Comparison of ENCODE assay signal across 10 cellular contexts in genomic region chr13:40981949-40982348, GRCh38. TPM values are rescaled to one million over a fixed set of nuclear protein-coding genes. Genes with fewer than 3 reads are reported as not detected.
DNase-seq lines count a peak whose midpoint lies in the region; ATAC-seq and TF ChIP-seq lines count a peak whose summit lies in the region.
"Had no signal": no experiment of that assay in that cellular context is flagged by ENCODE, and none has a peak within 500 bp of the region (broad histone marks: within the 10 kb centered on the region; RNA-seq: fewer than 3 reads in every experiment).

No MANE protein-coding gene starts in this region.

- peak overlapping the region; percentile 67 to 87 (median 71) for H3K27ac ChIP-seq in right lobe of liver
- peak overlapping the region; percentile 14 to 55 for H3K27ac ChIP-seq in thoracic aorta

- TF ChIP-seq CTCF in right lobe of liver (IDR thresholded peaks at IDR 0.05) (no peak), thoracic aorta (IDR thresholded peaks at IDR 0.05) (no peak)

- H3K4me1 ChIP-seq in right lobe of liver, result peaks cover 0 to 37% (median 8%) of the 10 kb centered on the region in 4 donors
- peaks cover 29 to 69% of the 10 kb centered on the region in 2 donors for H3K4me1 ChIP-seq in thoracic aorta (ENCODE audit: control insufficient read depth in 1 of 2, low read depth in 2 of 2)

- DNase-seq in activated T-cell treated with anti-CD3 and anti-CD28 coated beads, Interleukin-2, amount 50 U/mL, for 72 hours, result no peak
- DNase-seq in activated T-cell treated with anti-CD3 and anti-CD28 coated beads, Interleukin-2, amount 50 U/mL, for 48 hours, result no peak
- DNase-seq in activated T-helper 2 cell treated with anti-CD3 and anti-CD28 coated beads, Interferon-gamma antibody, Interleukin-2, Interleukin-4, amounts not matched to agents 10 μg/mL and 5 μg/mL and 100 μg/mL, durations not matched to agents 14 hours and 24 hours and 36 hours (ENCODE audit: low spot score), result no peak
- DNase-seq in right lobe of liver (no peak), thoracic aorta (ENCODE audit: low spot score) (no peak), NCI-H2196 treated with DMSO at 0.1 percent for 48 hours (lab: John Stamatoyannopoulos, UW; ENCODE audit: unreplicated experiment) (no peak)
- DNase-seq in stimulated activated CD4-positive, alpha-beta T cell treated with anti-CD3 and anti-CD28 coated beads, Interleukin-2, amount 100 ng/mL, for 24 hours, result no peak
- DNase-seq: activated CD8-positive, alpha-beta memory T cell treated with anti-CD3 and anti-CD28 coated beads, Interleukin-2, amount 50 U/mL, for 4 hours; MG63 had no signal

- H3K9me3 ChIP-seq in right lobe of liver, result no peaks in the 10 kb centered on the region
- no peaks in the 10 kb centered on the region for H3K9me3 ChIP-seq in thoracic aorta
- H3K9me3 ChIP-seq: MG63 had no signal

- H3K36me3 Mint-ChIP-seq in activated T-cell treated with anti-CD3 and anti-CD28 coated beads, Interleukin-2, amount 50 U/mL, for 72 hours (ENCODE audit: insufficient read depth in 2 of 2), result peaks cover 18 to 29% of the 10 kb centered on the region in 2 donors
- peaks cover 45% of the 10 kb centered on the region for H3K36me3 Mint-ChIP-seq in activated T-helper 2 cell treated with anti-CD3 and anti-CD28 coated beads, Interferon-gamma antibody, Interleukin-2, Interleukin-4, amounts not matched to agents 10 μg/mL and 5 μg/mL and 100 μg/mL, durations not matched to agents 14 hours and 24 hours and 36 hours (ENCODE audit: low read depth)

- no peak for TF ChIP-seq POLR2A in right lobe of liver (IDR thresholded peaks at IDR 0.05)

- H3K4me3 ChIP-seq in right lobe of liver (peak overlapping the region; percentile 1 to 17 (median 3)), thoracic aorta (peak overlapping the region; percentile 57)
- H3K4me3 ChIP-seq: MG63 had no signal

- H3K36me3 ChIP-seq in right lobe of liver (no peaks in the 10 kb centered on the region), thoracic aorta (no peaks in the 10 kb centered on the region)
- H3K36me3 ChIP-seq: MG63 had no signal

- intact Hi-C loops in activated T-helper 2 cell treated with anti-CD3 and anti-CD28 coated beads, Interferon-gamma antibody, Interleukin-2, Interleukin-4, amounts not matched to agents 10 μg/mL and 5 μg/mL and 100 μg/mL, durations not matched to agents 14 hours and 24 hours and 36 hours (cut with micrococcal nuclease), result loop anchor here (1.0 to 5.0 kb wide), 6 partner anchors 15 to 195 kb away; partner anchors contain the start of genes ELF1, SLC25A15 and WBP4
- intact Hi-C loops in right lobe of liver (cut with DNase I), result no loop called here

- ATAC-seq in activated T-cell treated with anti-CD3 and anti-CD28 coated beads, Interleukin-2, amount 50 U/mL, for 72 hours (replicated peaks in 1 of 2), result no peak
- ATAC-seq in right lobe of liver (no peak), thoracic aorta (ENCODE audit: insufficient number of reproducible peaks, low FRiP score, low read depth) (no peak), GM18909 (IDR thresholded peaks at IDR 0.05; ENCODE audit: poor library complexity, unreplicated experiment) (no peak)

- peak overlapping the region; percentile 87 to 90 for H3K4me3 Mint-ChIP-seq in activated T-cell treated with anti-CD3 and anti-CD28 coated beads, Interleukin-2, amount 50 U/mL, for 72 hours
- peak overlapping the region; percentile 91 for H3K4me3 Mint-ChIP-seq in activated T-helper 2 cell treated with anti-CD3 and anti-CD28 coated beads, Interferon-gamma antibody, Interleukin-2, Interleukin-4, amounts not matched to agents 10 μg/mL and 5 μg/mL and 100 μg/mL, durations not matched to agents 14 hours and 24 hours and 36 hours (ENCODE audit: low read depth)

- H3K9me3 Mint-ChIP-seq in activated T-cell treated with anti-CD3 and anti-CD28 coated beads, Interleukin-2, amount 50 U/mL, for 72 hours, result no peaks in the 10 kb centered on the region
- H3K9me3 Mint-ChIP-seq in activated T-helper 2 cell treated with anti-CD3 and anti-CD28 coated beads, Interferon-gamma antibody, Interleukin-2, Interleukin-4, amounts not matched to agents 10 μg/mL and 5 μg/mL and 100 μg/mL, durations not matched to agents 14 hours and 24 hours and 36 hours, result no peaks in the 10 kb centered on the region

- H3K27me3 Mint-ChIP-seq in activated T-cell treated with anti-CD3 and anti-CD28 coated beads, Interleukin-2, amount 50 U/mL, for 72 hours (ENCODE audit: low read depth), result no peaks in the 10 kb centered on the region
- H3K27me3 Mint-ChIP-seq in activated T-helper 2 cell treated with anti-CD3 and anti-CD28 coated beads, Interferon-gamma antibody, Interleukin-2, Interleukin-4, amounts not matched to agents 10 μg/mL and 5 μg/mL and 100 μg/mL, durations not matched to agents 14 hours and 24 hours and 36 hours (ENCODE audit: low read depth), result no peaks in the 10 kb centered on the region

- H3K4me1 Mint-ChIP-seq in activated T-cell treated with anti-CD3 and anti-CD28 coated beads, Interleukin-2, amount 50 U/mL, for 72 hours (ENCODE audit: low read depth), result peaks cover 67% of the 10 kb centered on the region
- H3K4me1 Mint-ChIP-seq in activated T-helper 2 cell treated with anti-CD3 and anti-CD28 coated beads, Interferon-gamma antibody, Interleukin-2, Interleukin-4, amounts not matched to agents 10 μg/mL and 5 μg/mL and 100 μg/mL, durations not matched to agents 14 hours and 24 hours and 36 hours (ENCODE audit: low read depth), result peaks cover 72% of the 10 kb centered on the region

- WGBS in right lobe of liver (ENCODE audit: insufficient coverage, low coverage, low lambda C conversion rate, missing lambda C conversion rate), result 42% methylated on average over 4 of the region's 4 CpGs

- H3K27ac Mint-ChIP-seq in activated T-cell treated with anti-CD3 and anti-CD28 coated beads, Interleukin-2, amount 50 U/mL, for 72 hours, result peak overlapping the region; percentile 100
- peak overlapping the region; percentile 93 for H3K27ac Mint-ChIP-seq in activated T-helper 2 cell treated with anti-CD3 and anti-CD28 coated beads, Interferon-gamma antibody, Interleukin-2, Interleukin-4, amounts not matched to agents 10 μg/mL and 5 μg/mL and 100 μg/mL, durations not matched to agents 14 hours and 24 hours and 36 hours

- no peaks in the 10 kb centered on the region for H3K27me3 ChIP-seq in right lobe of liver
- H3K27me3 ChIP-seq in thoracic aorta (replicated peaks; ENCODE audit: insufficient read depth), result no peaks in the 10 kb centered on the region
- H3K27me3 ChIP-seq: MG63 had no signal

RNA-seq across cellular contexts. Expression of gene ELF1, which starts 37.2 kb away (rescaled TPM):
- total RNA-seq in activated T-cell treated with anti-CD3 and anti-CD28 coated beads, Interleukin-2, amount 50 U/mL, for 72 hours, result 100 to 1,000 TPM; 106 to 117 TPM
- total RNA-seq in activated T-helper 2 cell treated with anti-CD3 and anti-CD28 coated beads, Interferon-gamma antibody, Interleukin-2, Interleukin-4, amounts not matched to agents 10 μg/mL and 5 μg/mL and 100 μg/mL, durations not matched to agents 14 hours and 24 hours and 36 hours, result 65.3 and 68.1 TPM in 2 replicates
- total RNA-seq in right lobe of liver (10 to 100 TPM; 24.1 to 35.4 (median 31.0) TPM), thoracic aorta (10 to 100 TPM; 54.7 to 99.9 TPM)
